In genomic region chr2:214889301-214889700, GRCh38 we compare ENCODE assay signal across 20 cellular contexts.
DNase-seq lines count a peak whose midpoint lies in the region; ATAC-seq and TF ChIP-seq lines count a peak whose summit lies in the region.
"Had no signal": no experiment of that assay in that cellular context is flagged by ENCODE, and none has a peak within 500 bp of the region (broad histone marks: within the 10 kb centered on the region; RNA-seq: fewer than 3 reads in every experiment).

No MANE protein-coding gene starts in this region.

- DNase-seq in adipocyte (ENCODE audit: low read depth) (peak; percentile 18), foreskin keratinocyte (peak; percentile 23 to 52), trophoblast cell (peak; percentile 26 to 74), NCI-H146 (lab: John Stamatoyannopoulos, UW) (no peak), islet precursor cell (no peak)
- DNase-seq: AML-193; CD4-positive, alpha-beta T cell; CD8-positive, alpha-beta T cell; DMS 273 treated with DMSO at 0.1 percent for 48 hours; DMS153; DMS53; DMS79; DND-41; EL; GDM1 had no signal

- H3K4me3 ChIP-seq in adipocyte (ENCODE audit: low read length) (no peak overlapping the region), trophoblast cell (ENCODE audit: low read depth, low read length) (no peak overlapping the region)
- H3K4me3 ChIP-seq: A549; BLaER1 treated with 17β-estradiol and CSF1 and Interleukin-3, amounts not matched to agents 10 nM and 100 nM; GM12878 had no signal

- no peak for ATAC-seq in foreskin keratinocyte
- ATAC-seq: A549; CD8-positive, alpha-beta T cell; GM12878 had no signal

- no peak overlapping the region for H3K14ac ChIP-seq in trophoblast cell (ENCODE audit: low read length)

- H4K8ac ChIP-seq in trophoblast cell (ENCODE audit: low read depth, low read length), result no peak overlapping the region

- H3K4me1 ChIP-seq in adipocyte (ENCODE audit: control insufficient read depth, insufficient read depth, low read length) (no peaks in the 10 kb centered on the region), foreskin keratinocyte (peaks cover 5% of the 10 kb centered on the region), trophoblast cell (ENCODE audit: control insufficient read depth in 1 of 2, insufficient read depth in 2 of 2, low read length in 2 of 2) (no peaks in the 10 kb centered on the region)
- H3K4me1 ChIP-seq: A549; BLaER1 treated with 17β-estradiol and CSF1 and Interleukin-3, amounts not matched to agents 10 nM and 100 nM had no signal

- H2BK120ac ChIP-seq in trophoblast cell (ENCODE audit: insufficient read depth, low read length, poor library complexity), result no peak overlapping the region

- H4K12ac ChIP-seq in trophoblast cell (ENCODE audit: low read depth, low read length), result no peak overlapping the region

- no peaks in the 10 kb centered on the region for H3K79me2 ChIP-seq in trophoblast cell (ENCODE audit: control insufficient read depth, insufficient read depth, low read length, poor library complexity)

- H3K18ac ChIP-seq in trophoblast cell (ENCODE audit: low read length), result no peak overlapping the region

- no peak overlapping the region for H3K4me2 ChIP-seq in trophoblast cell (ENCODE audit: low read length)
- H3K4me2 ChIP-seq: A549; BLaER1 treated with 17β-estradiol and CSF1 and Interleukin-3, amounts not matched to agents 10 nM and 100 nM had no signal

- H3K27ac ChIP-seq in foreskin keratinocyte (no peak overlapping the region), trophoblast cell (ENCODE audit: low read depth, low read length) (no peak overlapping the region)
- H3K27ac ChIP-seq: 22Rv1; A549; BLaER1 treated with 17β-estradiol and CSF1 and Interleukin-3, amounts not matched to agents 10 nM and 100 nM; C4-2B had no signal

- no peak overlapping the region for H3K23ac ChIP-seq in trophoblast cell (ENCODE audit: low read length)

- H3K9ac ChIP-seq in adipocyte (ENCODE audit: low read length), result no peak overlapping the region
- H3K9ac ChIP-seq in trophoblast cell (ENCODE audit: low read length), result no peak overlapping the region
- H3K9ac ChIP-seq: BLaER1 treated with 17β-estradiol and CSF1 and Interleukin-3, amounts not matched to agents 10 nM and 100 nM had no signal

- H3K27me3 ChIP-seq in adipocyte (replicated peaks; ENCODE audit: control insufficient read depth, insufficient read depth, low read length) (no peaks in the 10 kb centered on the region), foreskin keratinocyte (no peaks in the 10 kb centered on the region), trophoblast cell (ENCODE audit: insufficient read depth, low read length) (no peaks in the 10 kb centered on the region)
- H3K27me3 ChIP-seq: BLaER1 treated with 17β-estradiol and CSF1 and Interleukin-3, amounts not matched to agents 10 nM and 100 nM had no signal

- H2BK5ac ChIP-seq in trophoblast cell (ENCODE audit: low read depth, low read length, poor library complexity), result no peak overlapping the region

- H3K9me3 ChIP-seq in adipocyte (ENCODE audit: control insufficient read depth, low read length) (no peaks in the 10 kb centered on the region), trophoblast cell (ENCODE audit: insufficient read depth, low read depth, low read length) (no peaks in the 10 kb centered on the region)
- H3K9me3 ChIP-seq: A549 had no signal

- no peak overlapping the region for H2AFZ ChIP-seq in trophoblast cell (ENCODE audit: insufficient read depth, low read length, poor library complexity)

- no peak overlapping the region for H3K4ac ChIP-seq in trophoblast cell (ENCODE audit: low read depth, low read length)

- H3K79me1 ChIP-seq in trophoblast cell (ENCODE audit: low read length), result no peaks in the 10 kb centered on the region

- no peaks in the 10 kb centered on the region for H3K36me3 ChIP-seq in adipocyte (ENCODE audit: control insufficient read depth, insufficient read depth, low read length, severe bottlenecking)
- H3K36me3 ChIP-seq in trophoblast cell (ENCODE audit: control insufficient read depth in 1 of 2, insufficient read depth in 2 of 2, low read length in 2 of 2), result no peaks in the 10 kb centered on the region
- H3K36me3 ChIP-seq: BLaER1 treated with 17β-estradiol and CSF1 and Interleukin-3, amounts not matched to agents 10 nM and 100 nM had no signal

- H2AK5ac ChIP-seq in trophoblast cell (ENCODE audit: low read length), result no peak overlapping the region

- H4K91ac ChIP-seq in trophoblast cell (ENCODE audit: low read depth, low read length), result no peak overlapping the region

- no peak for TF ChIP-seq CTCF in foreskin keratinocyte (conservative IDR thresholded peaks at IDR 0.05)

- WGBS in trophoblast cell (ENCODE audit: extremely low coverage, insufficient coverage, insufficient read length), result no CpG with 5 or more reads among the region's 2 CpGs

- H2BK12ac ChIP-seq in trophoblast cell (ENCODE audit: low read length), result no peak overlapping the region

Comparison
In these comparisons a context has a peak if more than half of its experiments do, and no peak if none do; other contexts are left out.
1. DNase-seq: peak in adipocyte (single experiment), foreskin keratinocyte (2 of 2) and trophoblast cell (2 of 2); none in NCI-H146 (single experiment) and islet precursor cell (single experiment).